27 cellular contexts compared by ENCODE assay signal in genomic region chr1:93426183-93426582, GRCh38.
"Had no signal": no experiment of that assay in that cellular context is flagged by ENCODE, and none has a peak within 500 bp of the region (broad histone marks: within the 10 kb centered on the region; RNA-seq: fewer than 3 reads in every experiment).

No MANE protein-coding gene starts in this region.

- H3K9me3 ChIP-seq: ascending aorta, SJSA1, SK-N-SH had no signal

- H3K4me2 ChIP-seq: KMS-11, SK-N-SH had no signal

- H3K36me3 ChIP-seq: ascending aorta, cardiac muscle cell, SJSA1 had no signal

- DNase-seq: activated CD4-positive, alpha-beta T cell treated with anti-CD3 and anti-CD28 coated beads for 36 hours; activated CD4-positive, alpha-beta T cell treated with anti-CD3 and anti-CD28 coated beads, Interleukin-2, amount 10 ng/mL, durations not matched to agents 7 days and 5 days; activated CD4-positive, alpha-beta T cell treated with anti-CD3 and anti-CD28 coated beads, Interleukin-2, amount 50 U/mL, for 48 hours; activated CD8-positive, alpha-beta T cell treated with anti-CD3 and anti-CD28 coated beads, Interleukin-2, amount 10 ng/mL, durations not matched to agents 7 days and 5 days; activated gamma-delta T cell; activated naive CD4-positive, alpha-beta T cell treated with Interleukin-2 at 50 U/mL for 16 hours; activated naive CD8-positive, alpha-beta T cell treated with anti-CD3 and anti-CD28 coated beads, Interleukin-2, amount 10 ng/mL, durations not matched to agents 7 days and 5 days; activated T-cell treated with anti-CD3 and anti-CD28 coated beads, Interleukin-2, amount 50 U/mL, for 24 hours; amygdala; NCI-H1105; NCI-H1417 treated with DMSO at 0.1 percent for 48 hours; NCI-H187 treated with DMSO at 0.1 percent for 48 hours; NCI-H2081; NCI-H2171 treated with DMSO at 0.1 percent for 48 hours; NCI-H226; NCI-H446 treated with DMSO at 0.1 percent for 48 hours; NCI-H524; NCI-H69; NCI-H82; NK-92 treated with Interleukin-12 subunit alpha and Interleukin-12 subunit beta, amount 100 ng/mL, for 24 hours; PC-3; SK-N-SH had no signal

- H3K4me3 ChIP-seq: ascending aorta, cardiac muscle cell, SJSA1 had no signal

- H3K27me3 ChIP-seq: ascending aorta, cardiac muscle cell had no signal

- H3K9ac ChIP-seq: KMS-11, SK-N-SH had no signal

- H3K4me1 ChIP-seq: ascending aorta, SJSA1 had no signal

- H3K27ac ChIP-seq: ascending aorta, cardiac muscle cell, KMS-11, RWPE1, SJSA1 had no signal
